9 cellular contexts compared by ENCODE assay signal in genomic region chr7:135970682-135971365, GRCh38. TPM values are rescaled to one million over a fixed set of nuclear protein-coding genes. Genes with fewer than 3 reads are reported as not detected.
A peak's percentile ranks its signal among the peaks of the same experiment; 100 is the strongest.
DNase-seq lines count a peak whose midpoint lies in the region; ATAC-seq and TF ChIP-seq lines count a peak whose summit lies in the region.
"Had no signal": no experiment of that assay in that cellular context is flagged by ENCODE, and none has a peak within 500 bp of the region (broad histone marks: within the 10 kb centered on the region; RNA-seq: fewer than 3 reads in every experiment).

No MANE protein-coding gene starts in this region.

- H3K4me3 ChIP-seq in neutrophil (ENCODE audit: low read depth in 1 of 2, low read length in 1 of 2) = peak overlapping the region; percentile 32 to 57

- H3K9me3 ChIP-seq in neutrophil = no peaks in the 10 kb centered on the region

- H3K27ac ChIP-seq in neutrophil = peak overlapping the region; percentile 96
- H3K27ac ChIP-seq: 22Rv1 had no signal

- ATAC-seq in HG02852 (IDR thresholded peaks at IDR 0.05; ENCODE audit: unreplicated experiment) = peak; percentile 87

- no peaks in the 10 kb centered on the region for H3K27me3 ChIP-seq in neutrophil

- peak; percentile 88 for DNase-seq in NCI-H2107 treated with DMSO at 0.1 percent for 48 hours (lab: John Stamatoyannopoulos, UW; ENCODE audit: unreplicated experiment)
- DNase-seq in NCI-H2107 (lab: John Stamatoyannopoulos, UW) = no peak
- DNase-seq in MV-4-11 (lab: John Stamatoyannopoulos, UW) = peak; percentile 82
- no peak for DNase-seq in DMS53 (lab: John Stamatoyannopoulos, UW)
- DNase-seq in ureter (ENCODE audit: low spot score) = no peak
- DNase-seq in inferior parietal cortex (ENCODE audit: extremely low spot score) = no peak

- no peak for TF ChIP-seq CTCF in neutrophil (IDR thresholded peaks at IDR 0.05)

- H3K4me1 ChIP-seq in neutrophil (ENCODE audit: control insufficient read depth in 1 of 2, insufficient read depth in 1 of 2, low read depth in 1 of 2, low read length in 1 of 2) = peaks cover 64 to 67% of the 10 kb centered on the region in 2 experiments

- peaks cover 3% of the 10 kb centered on the region for H3K36me3 ChIP-seq in neutrophil

RNA-seq across cellular contexts. Expression of gene MTPN, which starts 6.3 kb away (rescaled TPM):
- total RNA-seq in ureter = 93.8 TPM

Comparison
In these comparisons a context has a peak if more than half of its experiments do, and no peak if none do; other contexts are left out.
1. DNase-seq: peak in NCI-H2107 treated with DMSO at 0.1 percent for 48 hours (single experiment) and MV-4-11 (single experiment); none in NCI-H2107 (single experiment), DMS53 (single experiment), ureter (single experiment) and inferior parietal cortex (single experiment).